In genomic region chr2:100290718-100291151, GRCh38 we compare ENCODE assay signal across 20 cellular contexts. TPM values are rescaled to one million over a fixed set of nuclear protein-coding genes. Genes with fewer than 3 reads are reported as not detected.
DNase-seq lines count a peak whose midpoint lies in the region; ATAC-seq, FAIRE-seq and TF ChIP-seq lines count a peak whose summit lies in the region.
"Had no signal": no experiment of that assay in that cellular context is flagged by ENCODE, and none has a peak within 500 bp of the region (broad histone marks: within the 10 kb centered on the region; RNA-seq: fewer than 3 reads in every experiment).

No MANE protein-coding gene starts in this region.

- no peak for DNase-seq in breast epithelium (ENCODE audit: low spot score in 2 of 2)
- no peak for DNase-seq in mammary epithelial cell
- no peak for DNase-seq in SJSA1 (ENCODE audit: low read depth in 1 of 2, low spot score in 2 of 2)
- no peak for DNase-seq in left lung
- no peak for DNase-seq in uterus
- no peak for DNase-seq in HK-2 (ENCODE audit: unreplicated experiment)
- DNase-seq in OCI-M2 (lab: John Stamatoyannopoulos, UW; ENCODE audit: unreplicated experiment), result no peak
- DNase-seq in GM19239 (ENCODE audit: insufficient read length, low spot score), result no peak
- DNase-seq: activated CD4-positive, CD25-positive, alpha-beta regulatory T cell; NCI-H2171 treated with DMSO at 0.1 percent for 48 hours; NCI-H748 treated with DMSO at 0.1 percent for 48 hours had no signal

- no peaks in the 10 kb centered on the region for H3K79me2 ChIP-seq in mammary epithelial cell (ENCODE audit: insufficient read depth, low read length)

- H3K9me3 ChIP-seq in breast epithelium, result no peaks in the 10 kb centered on the region
- no peaks in the 10 kb centered on the region for H3K9me3 ChIP-seq in mammary epithelial cell (replicated peaks; ENCODE audit: insufficient read depth, low read length)
- no peaks in the 10 kb centered on the region for H3K9me3 ChIP-seq in SJSA1 (replicated peaks)
- no peaks in the 10 kb centered on the region for H3K9me3 ChIP-seq in left lung
- no peaks in the 10 kb centered on the region for H3K9me3 ChIP-seq in uterus
- H3K9me3 ChIP-seq: prostate gland, SJCRH30 had no signal

- H3K36me3 ChIP-seq in breast epithelium (no peaks in the 10 kb centered on the region), mammary epithelial cell (ENCODE audit: insufficient read depth, low read length) (no peaks in the 10 kb centered on the region), SJSA1 (no peaks in the 10 kb centered on the region), left lung (no peaks in the 10 kb centered on the region), uterus (no peaks in the 10 kb centered on the region)
- H3K36me3 ChIP-seq: prostate gland, SJCRH30 had no signal

- no TSS peak for BruUV-seq in mammary epithelial cell (replicated peaks; lab: Mats Ljungman, UMichigan)

- CTCF ChIA-PET in mammary epithelial cell (lab: Charles Lee; ENCODE audit: low non-redundant PET), result interaction anchor here (1.9 kb wide), 1 partner anchor 28 kb away, joined by 8 read pairs; no protein-coding TSS in a partner anchor

- no peaks in the 10 kb centered on the region for H4K20me1 ChIP-seq in mammary epithelial cell (ENCODE audit: insufficient read depth, low read length)

- intact Hi-C loops in breast epithelium (cut with DNase I; ENCODE audit: low total_unique reads), result no loop called here
- intact Hi-C loops in mammary epithelial cell (cut with micrococcal nuclease), result loop anchor here (5.0 kb wide), 1 partner anchor 77 kb away; no protein-coding TSS in a partner anchor
- intact Hi-C loops in left lung (cut with DNase I), result no loop called here
- intact Hi-C loops in uterus (cut with DNase I; ENCODE audit: low total_unique reads), result no loop called here

- H3K4me2 ChIP-seq in mammary epithelial cell (ENCODE audit: insufficient read depth, low read depth, low read length), result no peak overlapping the region

- H3K27me3 ChIP-seq in breast epithelium (no peaks in the 10 kb centered on the region), mammary epithelial cell (ENCODE audit: insufficient read depth, low read length) (no peaks in the 10 kb centered on the region), SJSA1 (replicated peaks) (no peaks in the 10 kb centered on the region), left lung (no peaks in the 10 kb centered on the region), uterus (no peaks in the 10 kb centered on the region)
- H3K27me3 ChIP-seq: SJCRH30 had no signal

- no peak overlapping the region for H3K4me3 ChIP-seq in breast epithelium
- H3K4me3 ChIP-seq in mammary epithelial cell (replicated peaks in 1 of 3; ENCODE audit: insufficient read depth in 1 of 3, low read depth in 2 of 3, low read length in 3 of 3), result no peak overlapping the region
- H3K4me3 ChIP-seq in SJSA1, result no peak overlapping the region
- H3K4me3 ChIP-seq in left lung, result no peak overlapping the region
- H3K4me3 ChIP-seq in uterus, result no peak overlapping the region
- H3K4me3 ChIP-seq: prostate gland, SJCRH30, skin epidermis had no signal

- TF ChIP-seq CTCF in breast epithelium (IDR thresholded peaks at IDR 0.05) (no peak), mammary epithelial cell (conservative IDR thresholded peaks at IDR 0.05 in 1 of 2, IDR thresholded peaks at IDR 0.05 in 1 of 2; ENCODE audit: extremely low read depth in 1 of 2, insufficient read depth in 1 of 2, low read depth in 1 of 2, low read length in 2 of 2) (no peak), left lung (IDR thresholded peaks at IDR 0.05) (no peak), uterus (IDR thresholded peaks at IDR 0.05) (no peak)

- 70% methylated on average over 4 of the region's 7 CpGs for WGBS in mammary epithelial cell (ENCODE audit: low coverage, missing lambda C conversion rate)

- H3K27ac ChIP-seq in breast epithelium, result peak overlapping the region; percentile 35 to 80
- no peak overlapping the region for H3K27ac ChIP-seq in mammary epithelial cell (ENCODE audit: insufficient read depth, low read depth, low read length)
- peak overlapping the region; percentile 22 for H3K27ac ChIP-seq in SJSA1
- peak overlapping the region; percentile 34 to 60 for H3K27ac ChIP-seq in left lung
- peak overlapping the region; percentile 87 to 91 for H3K27ac ChIP-seq in uterus
- H3K27ac ChIP-seq: prostate gland, SJCRH30 had no signal

- in situ Hi-C loops in mammary epithelial cell (cut with MboI; ENCODE audit: low sequenced_read_pairs in 2 of 2), result no loop called here

- peaks cover 0 to 5% of the 10 kb centered on the region in 2 donors for H3K4me1 ChIP-seq in breast epithelium
- peaks cover 19% of the 10 kb centered on the region for H3K4me1 ChIP-seq in mammary epithelial cell (ENCODE audit: insufficient read depth, low read length)
- peaks cover 40% of the 10 kb centered on the region for H3K4me1 ChIP-seq in SJSA1 (replicated peaks)
- H3K4me1 ChIP-seq in left lung, result peaks cover 2 to 7% of the 10 kb centered on the region in 2 donors
- H3K4me1 ChIP-seq in uterus, result peaks cover 0 to 6% of the 10 kb centered on the region in 2 donors
- H3K4me1 ChIP-seq: prostate gland had no signal

- no peak overlapping the region for H2AFZ ChIP-seq in mammary epithelial cell (ENCODE audit: low read depth, low read length)

- FAIRE-seq in GM19239 (lab: Jason Lieb, UNC), result no peak
- FAIRE-seq: frontal cortex had no signal

- H3K9ac ChIP-seq in mammary epithelial cell (ENCODE audit: insufficient read depth, low read length), result no peak overlapping the region

- no peak for TF ChIP-seq POLR2A in breast epithelium (IDR thresholded peaks at IDR 0.05)
- TF ChIP-seq POLR2A in uterus (IDR thresholded peaks at IDR 0.05), result no peak

- dilution Hi-C loops in mammary epithelial cell (cut with HindIII; ENCODE audit: low sequenced_read_pairs), result loop anchor here (5.0 kb wide), 1 partner anchor 77 kb away; no protein-coding TSS in a partner anchor

- peak; percentile 5 for ATAC-seq in left lung

RNA-seq across cellular contexts. Expression of gene LONRF2, which starts 31.6 kb away (rescaled TPM):
- total RNA-seq in breast epithelium, result 10 to 100 TPM in 2 of 3 donors, 1 to 10 TPM in 1; 5.1 to 24.9 (median 19.9) TPM
- total RNA-seq in mammary epithelial cell, result under 1 TPM; under 0.01 to 0.02 TPM
- not detected for polyA plus RNA-seq in mammary epithelial cell
- not detected for polyA minus RNA-seq in mammary epithelial cell
- total RNA-seq in SJSA1 (2014; rRNA removed; shearing (Covaris generic)), result 0.81 TPM in 1 of 2 replicates, not detected in the other
- total RNA-seq in left lung, result 1 to 10 TPM; 3.1 to 3.8 TPM
- total RNA-seq in uterus, result 100 to 1,000 TPM in 1 of 4 donors, 10 to 100 TPM in 3; 27.9 to 188 (median 58.5) TPM
- total RNA-seq: dermis microvascular lymphatic vessel endothelial cell; LHCN-M2; natural killer cell treated with Interleukin-12 subunit alpha and Interleukin-12 subunit beta and Interleukin-15 and Interleukin-18, amount 100 ng/mL, for 72 hours; OCI-LY7; SJCRH30 had no signal
- polyA plus RNA-seq: CD8-positive, alpha-beta memory T cell had no signal
